In genomic region chr2:43898134-43898957, GRCh38 we compare ENCODE assay signal across 9 cellular contexts. TPM values are rescaled to one million over a fixed set of nuclear protein-coding genes. Genes with fewer than 3 reads are reported as not detected.
DNase-seq lines count a peak whose midpoint lies in the region; ATAC-seq and TF ChIP-seq lines count a peak whose summit lies in the region.
"Had no signal": no experiment of that assay in that cellular context is flagged by ENCODE, and none has a peak within 500 bp of the region (broad histone marks: within the 10 kb centered on the region; RNA-seq: fewer than 3 reads in every experiment).

No MANE protein-coding gene starts in this region.

- TF ChIP-seq CTCF in AG04450 (IDR thresholded peaks at IDR 0.05; ENCODE audit: low read depth, low read length): peak; percentile 28; the same call in 1 of the 2 replicates
- TF ChIP-seq CTCF in Peyer's patch (IDR thresholded peaks at IDR 0.05): peak in 4 of 6 experiments; percentile 26 to 68 (median 60)
- no peak for TF ChIP-seq CTCF in psoas muscle (IDR thresholded peaks at IDR 0.05)

- intact Hi-C loops in psoas muscle (cut with DNase I): no loop called here

- H3K9me3 ChIP-seq in AG04450 (ENCODE audit: control insufficient read depth, insufficient read depth, low read length) (no peaks in the 10 kb centered on the region), HUES48 (ENCODE audit: control insufficient read depth, insufficient read depth, low read length) (no peaks in the 10 kb centered on the region), Peyer's patch (no peaks in the 10 kb centered on the region), psoas muscle (no peaks in the 10 kb centered on the region)
- H3K9me3 ChIP-seq: breast epithelium had no signal

- no peaks in the 10 kb centered on the region for H3K4me1 ChIP-seq in HUES48 (ENCODE audit: control insufficient read depth, insufficient read depth, low read length)
- no peaks in the 10 kb centered on the region for H3K4me1 ChIP-seq in Peyer's patch
- H3K4me1 ChIP-seq in psoas muscle: no peaks in the 10 kb centered on the region
- H3K4me1 ChIP-seq: breast epithelium had no signal

- no peak overlapping the region for H3K9ac ChIP-seq in HUES48 (ENCODE audit: low read depth, low read length)

- WGBS in psoas muscle, 3 donors: 68 to 74% (median 70%) methylated on average over 14 of the region's 14 CpGs

- no peak for TF ChIP-seq POLR2A in Peyer's patch (IDR thresholded peaks at IDR 0.05)

- H3K27ac ChIP-seq in AG04450 (ENCODE audit: low read depth, low read length) (no peak overlapping the region), HUES48 (ENCODE audit: low read depth, low read length) (peak overlapping the region; percentile 45), Peyer's patch (no peak overlapping the region), psoas muscle (no peak overlapping the region)

- CTCF ChIA-PET in AG04450 (lab: Charles Lee): interaction anchor here (1.5 kb wide), 1 partner anchor 20 kb away, joined by 5 read pairs; no protein-coding TSS in a partner anchor

- H3K36me3 ChIP-seq in HUES48 (ENCODE audit: control insufficient read depth, insufficient read depth, low read length): peaks cover 99% of the 10 kb centered on the region
- H3K36me3 ChIP-seq in Peyer's patch: peaks cover 0 to 49% (median 0%) of the 10 kb centered on the region in 3 donors
- H3K36me3 ChIP-seq in psoas muscle (ENCODE audit: insufficient read depth in 1 of 2, low read depth in 1 of 2): peaks cover 11 to 99% of the 10 kb centered on the region in 2 donors
- H3K36me3 ChIP-seq: breast epithelium had no signal

- ATAC-seq in GM18909 (IDR thresholded peaks at IDR 0.05; ENCODE audit: poor library complexity, unreplicated experiment) (no peak), psoas muscle (no peak), GM21526 (IDR thresholded peaks at IDR 0.05; ENCODE audit: low FRiP score, unreplicated experiment) (no peak)

- DNase-seq in AG04450 (ENCODE audit: low read depth, low spot score) (no peak), Peyer's patch (peak in 2 of 3 donors; percentile 75 to 79), kidney tubule cell (ENCODE audit: low spot score) (peak; percentile 12), psoas muscle (no peak), SIG-M5 treated with dmso at 0.1 percent for 504 hours (lab: John Stamatoyannopoulos, UW; ENCODE audit: unreplicated experiment) (no peak)

- H3K27me3 ChIP-seq in AG04450 (ENCODE audit: control insufficient read depth, insufficient read depth, low read length): no peaks in the 10 kb centered on the region
- no peaks in the 10 kb centered on the region for H3K27me3 ChIP-seq in HUES48 (ENCODE audit: control insufficient read depth, insufficient read depth, low read length)
- H3K27me3 ChIP-seq in Peyer's patch: no peaks in the 10 kb centered on the region
- no peaks in the 10 kb centered on the region for H3K27me3 ChIP-seq in psoas muscle (ENCODE audit: insufficient read depth in 3 of 3, low read length in 2 of 3)
- H3K27me3 ChIP-seq: breast epithelium had no signal

- H3K4me3 ChIP-seq in AG04450 (ENCODE audit: low read depth, low read length) (no peak overlapping the region), HUES48 (ENCODE audit: low read depth, low read length) (no peak overlapping the region), Peyer's patch (no peak overlapping the region), psoas muscle (no peak overlapping the region)

- POLR2A ChIA-PET in AG04450 (lab: Yijun Ruan, JAX): no interaction called here

RNA-seq across cellular contexts. Expression of gene ABCG8, which starts 59.6 kb away (rescaled TPM):
- polyA plus RNA-seq in AG04450 (2011; rRNA removed) (not detected in 2 replicates), psoas muscle (under 1 TPM in 1 of 3 donors, not detected in 2; 0.05 TPM)
- not detected in 2 replicates for polyA minus RNA-seq in AG04450 (2011; rRNA and poly(A)+ RNA removed)
- total RNA-seq in Peyer's patch (10 to 100 TPM in 3 of 4 donors, 1 to 10 TPM in 1; 3.3 to 31.5 (median 16.4) TPM), psoas muscle (not detected)

RNA-seq across cellular contexts. Expression of gene ABCG5, which starts 59.7 kb away (rescaled TPM):
- not detected in 2 replicates for polyA plus RNA-seq in AG04450 (2011; rRNA removed)
- not detected in 2 replicates for polyA minus RNA-seq in AG04450 (2011; rRNA and poly(A)+ RNA removed)
- 1 to 10 TPM; 1.7 to 9.3 (median 5.3) TPM for total RNA-seq in Peyer's patch
- total RNA-seq in psoas muscle: not detected
- under 1 TPM in 2 of 3 donors, not detected in 1; 0.01 to 0.08 TPM for polyA plus RNA-seq in psoas muscle
- total RNA-seq: breast epithelium had no signal

Comparison
In these comparisons a context has a peak if more than half of its experiments do, and no peak if none do; other contexts are left out.
1. DNase-seq: peak in Peyer's patch (2 of 3) and kidney tubule cell (single experiment); none in AG04450 (single experiment), psoas muscle (0 of 2) and SIG-M5 treated with dmso at 0.1 percent for 504 hours (single experiment).
2. RNA of gene ABCG8, which starts 59.6 kb away (total RNA-seq): 3.3 to 31.5 TPM in Peyer's patch; not detected in psoas muscle; every median in the first group is over 4 times any median in the second.